Comparison of ENCODE assay signal across 24 cellular contexts in the genomic region with DNA sequence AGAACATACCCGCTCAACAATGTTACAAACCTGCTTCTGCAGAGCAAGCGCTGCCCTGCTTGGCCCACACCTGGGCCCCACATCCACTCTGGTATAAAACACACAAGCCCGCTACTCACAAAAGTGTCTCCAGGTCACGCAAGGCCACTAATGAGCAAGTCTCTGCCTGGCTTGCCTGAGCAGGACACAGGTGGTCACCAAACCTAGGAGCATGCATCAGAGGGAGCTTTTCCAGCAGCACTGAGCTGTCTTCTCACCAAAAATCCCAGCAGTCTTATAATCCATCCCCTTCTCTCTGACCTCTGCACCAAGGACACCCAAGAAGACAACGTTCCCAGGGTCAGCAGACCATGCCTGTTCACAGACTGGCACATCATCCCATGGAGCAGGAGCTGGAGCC.
"Had no signal": no experiment of that assay in that cellular context is flagged by ENCODE, and none has a peak within 500 bp of the region (broad histone marks: within the 10 kb centered on the region; RNA-seq: fewer than 3 reads in every experiment).

No MANE protein-coding gene starts in this region.

- H3K4me3 ChIP-seq: gastroesophageal sphincter, hepatocyte, skin epidermis, upper lobe of right lung had no signal

- ATAC-seq: activated CD4-positive, CD25-positive, alpha-beta regulatory T cell treated with anti-CD3 and anti-CD28 coated beads, Interleukin-2, amount 50 U/mL, for 24 hours; effector memory CD8-positive, alpha-beta T cell; gastroesophageal sphincter; naive thymus-derived CD8-positive, alpha-beta T cell; sciatic nerve; SK-N-SH treated with all-trans-retinoic acid at 6 μM for 48 hours; stimulated activated memory B cell treated with anti-CD40 and anti-IgM and Interleukin-4, amounts not matched to agents 10 μg/mL and 1 μg/mL and 100 μg/mL, for 72 hours; stimulated activated naive CD8-positive, alpha-beta T cell treated with anti-CD3 and anti-CD28 coated beads, Interleukin-15, amount 100 ng/mL, for 72 hours; T-helper 17 cell; upper lobe of right lung had no signal

- H3K4me3 Mint-ChIP-seq: activated naive CD8-positive, alpha-beta T cell; central memory CD8-positive, alpha-beta T cell; effector memory CD8-positive, alpha-beta T cell; mesothelial cell of epicardium; naive thymus-derived CD8-positive, alpha-beta T cell; stimulated activated memory B cell treated with anti-CD40 and anti-IgM and Interleukin-4, amounts not matched to agents 10 μg/mL and 1 μg/mL and 100 μg/mL, for 72 hours; stimulated activated naive CD8-positive, alpha-beta T cell treated with anti-CD3 and anti-CD28 coated beads, Interleukin-15, amount 100 ng/mL, for 72 hours; T-helper 17 cell had no signal

- H3K27ac ChIP-seq: gastroesophageal sphincter, hepatocyte, skin epidermis, upper lobe of right lung, WERI-Rb-1 had no signal

- H3K79me2 ChIP-seq: hepatocyte had no signal

- H3K36me3 ChIP-seq: gastroesophageal sphincter, upper lobe of right lung, WERI-Rb-1 had no signal

- H3K4me2 ChIP-seq: hepatocyte had no signal

- H3K4me1 Mint-ChIP-seq: central memory CD8-positive, alpha-beta T cell; mesothelial cell of epicardium; stimulated activated memory B cell treated with anti-CD40 and anti-IgM and Interleukin-4, amounts not matched to agents 10 μg/mL and 1 μg/mL and 100 μg/mL, for 72 hours; stimulated activated naive CD8-positive, alpha-beta T cell treated with anti-CD3 and anti-CD28 coated beads, Interleukin-15, amount 100 ng/mL, for 72 hours; T-helper 17 cell had no signal

- H3K4me1 ChIP-seq: gastroesophageal sphincter, upper lobe of right lung had no signal

- H3K9me3 ChIP-seq: upper lobe of right lung had no signal

- DNase-seq: activated CD4-positive, alpha-beta T cell treated with anti-CD3 and anti-CD28 coated beads for 48 hours; anterior cingulate cortex; effector memory CD8-positive, alpha-beta T cell; erythroblast; islet precursor cell; mammary epithelial cell; naive thymus-derived CD8-positive, alpha-beta T cell; stimulated activated CD4-positive, alpha-beta T cell treated with anti-CD3 and anti-CD28 coated beads, Interleukin-4, amount 100 ng/mL, for 24 hours; stimulated activated naive CD8-positive, alpha-beta T cell treated with anti-CD3 and anti-CD28 coated beads, Interleukin-15, amount 100 ng/mL, for 72 hours; T-helper 17 cell; T1000; upper lobe of right lung; WERI-Rb-1 had no signal

- H3K27me3 ChIP-seq: hepatocyte, upper lobe of right lung had no signal

- H2AFZ ChIP-seq: hepatocyte had no signal

- H3K27ac Mint-ChIP-seq: activated naive CD8-positive, alpha-beta T cell; activated T-helper 2 cell treated with anti-CD3 and anti-CD28 coated beads, Interferon-gamma antibody, Interleukin-2, Interleukin-4, amounts not matched to agents 10 μg/mL and 5 μg/mL and 100 μg/mL, durations not matched to agents 14 hours and 24 hours and 36 hours; effector memory CD8-positive, alpha-beta T cell; mesothelial cell of epicardium; naive thymus-derived CD8-positive, alpha-beta T cell; stimulated activated memory B cell treated with anti-CD40 and anti-IgM and Interleukin-4, amounts not matched to agents 10 μg/mL and 1 μg/mL and 100 μg/mL, for 72 hours; T-helper 17 cell had no signal
